15 cellular contexts compared by ENCODE assay signal in the genomic region with DNA sequence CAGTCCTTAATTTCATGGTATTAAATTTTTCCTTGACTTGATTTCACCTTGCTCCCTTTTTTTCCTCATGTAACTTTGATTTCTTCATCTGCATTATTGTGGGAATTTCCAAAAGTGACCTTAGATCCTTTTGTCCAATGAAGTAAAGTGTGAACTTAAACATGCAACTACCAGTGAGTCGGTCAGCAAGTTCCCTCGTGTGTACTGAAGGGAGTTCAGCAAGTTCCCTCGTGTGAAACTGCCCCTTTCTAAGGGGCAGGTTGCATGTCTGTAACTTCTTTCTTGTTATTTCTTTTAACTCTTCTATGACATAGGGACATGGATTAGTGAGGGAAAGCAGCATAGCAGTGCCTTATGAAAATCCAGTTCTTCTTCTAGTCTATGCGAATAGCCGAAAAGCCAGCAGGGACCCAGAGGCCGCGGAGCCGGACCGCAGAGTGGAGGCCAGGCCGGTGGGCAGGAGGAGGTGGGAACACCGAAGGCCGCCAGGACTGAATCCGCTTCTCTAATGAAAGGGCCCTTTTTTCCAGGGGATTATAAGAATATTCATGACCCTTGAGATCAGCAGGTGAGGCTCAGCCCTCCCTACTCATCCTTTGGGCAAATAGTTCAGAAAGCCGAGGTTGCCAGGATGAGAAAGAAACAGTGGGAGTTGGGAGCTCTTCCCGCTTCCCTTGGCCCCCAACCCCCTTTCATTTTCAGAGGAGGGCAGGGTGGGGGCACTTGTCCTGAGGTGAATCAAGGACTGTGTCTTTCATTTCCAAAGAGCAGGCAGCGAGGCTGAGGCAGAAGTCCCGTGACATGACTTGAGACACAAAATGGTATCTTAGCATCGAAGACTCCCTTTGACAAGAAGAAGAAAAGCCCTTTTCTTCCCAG.
"Had no signal": no experiment of that assay in that cellular context is flagged by ENCODE, and none has a peak within 500 bp of the region (broad histone marks: within the 10 kb centered on the region; RNA-seq: fewer than 3 reads in every experiment).

No MANE protein-coding gene starts in this region.

- H3K4me3 ChIP-seq: coronary artery, skin epidermis, stomach, thoracic aorta had no signal

- DNase-seq: activated CD4-positive, alpha-beta T cell treated with anti-CD3 and anti-CD28 coated beads for 4 hours; activated CD8-positive, alpha-beta memory T cell treated with anti-CD3 and anti-CD28 coated beads, Interleukin-2, amount 50 U/mL, for 48 hours; activated CD8-positive, alpha-beta T cell treated with anti-CD3 and anti-CD28 coated beads for 36 hours; activated naive CD4-positive, alpha-beta T cell; effector CD8-positive, alpha-beta T cell; immature natural killer cell; stomach; T1000; WERI-Rb-1 had no signal

- H2AFZ ChIP-seq: parathyroid adenoma had no signal

- H3K79me2 ChIP-seq: parathyroid adenoma had no signal

- H3K9ac ChIP-seq: parathyroid adenoma had no signal

- FAIRE-seq: urothelium cell line had no signal

- H3K27me3 ChIP-seq: stomach had no signal

- ATAC-seq: activated CD8-positive, alpha-beta T cell treated with anti-CD3 and anti-CD28 coated beads for 36 hours had no signal

- H3K4me1 ChIP-seq: parathyroid adenoma, stomach had no signal

- H3K36me3 ChIP-seq: stomach, thoracic aorta, WERI-Rb-1 had no signal

- H3K27ac ChIP-seq: coronary artery, epithelial cell of prostate, parathyroid adenoma, stomach, thoracic aorta, WERI-Rb-1 had no signal
